ENCODE assay signal across 2 cellular contexts in genomic region chr12:113170926-113171325, GRCh38.
TF ChIP-seq lines count a peak whose summit lies in the region.

No MANE protein-coding gene starts in this region.

TF ChIP-seq in GM12891, 5 proteins besides CTCF, POLR2A, EP300 and RAD21:
- TF ChIP-seq TAF1 (IDR thresholded peaks at IDR 0.05; ENCODE audit: low read depth, low read length) (no peak), SPI1 (IDR thresholded peaks at IDR 0.05; ENCODE audit: low read depth, low read length) (peak; percentile 63)

TF ChIP-seq in GM12878, 131 proteins besides CTCF, POLR2A, EP300 and RAD21:
- TF ChIP-seq SKIL (IDR thresholded peaks at IDR 0.05; ENCODE audit: low read depth, poor library complexity, severe bottlenecking) (peak; percentile 68), USF1 (IDR thresholded peaks at IDR 0.05; ENCODE audit: borderline replicate concordance, extremely low read length, insufficient read depth, low read depth, low read length) (no peak), POLR2AphosphoS2 (IDR thresholded peaks at IDR 0.05; ENCODE audit: low read depth, low read length) (no peak), RAD51 (IDR thresholded peaks at IDR 0.05) (0 out of 2 replicates have a peak, but pooled peaks have one; percentile 32), RB1 (IDR thresholded peaks at IDR 0.05; ENCODE audit: borderline replicate concordance) (no peak), ATF7 (IDR thresholded peaks at IDR 0.05; ENCODE audit: low read depth) (peak; percentile 10; the same call in 1 of the 2 replicates), PRDM15 (CRISPR knock-in tag; IDR thresholded peaks at IDR 0.05) (no peak), CUX1 (IDR thresholded peaks at IDR 0.05; ENCODE audit: insufficient replicate concordance, low read depth, low read length) (peak; percentile 63), SMC3 (IDR thresholded peaks at IDR 0.05; ENCODE audit: borderline replicate concordance, low read length) (no peak), E4F1 (IDR thresholded peaks at IDR 0.05; ENCODE audit: borderline replicate concordance, partially characterized antibody) (no peak), NBN (IDR thresholded peaks at IDR 0.05) (0 out of 2 replicates have a peak, but pooled peaks have one; percentile 29), LARP7 (IDR thresholded peaks at IDR 0.05) (no peak), SPI1 (IDR thresholded peaks at IDR 0.05; ENCODE audit: borderline replicate concordance, insufficient read depth, low read depth, low read length) (peak; percentile 53; the same call in 1 of the 2 replicates), BHLHE40 (IDR thresholded peaks at IDR 0.05; ENCODE audit: borderline replicate concordance in 1 of 2, low read depth in 2 of 2, low read length in 1 of 2) (peak in 1 of 2 experiments; percentile 47; a peak in 1 of 4 replicates), BRCA1 (IDR thresholded peaks at IDR 0.05; ENCODE audit: low read depth, low read length) (no peak), TBL1XR1 (IDR thresholded peaks at IDR 0.05; ENCODE audit: low read depth, low read length) (no peak), MEF2B (IDR thresholded peaks at IDR 0.05; ENCODE audit: partially characterized antibody, poor library complexity, severe bottlenecking) (peak; percentile 97), RELB (IDR thresholded peaks at IDR 0.05; ENCODE audit: low read depth) (peak; percentile 55; the same call in 1 of the 2 replicates)
